Comparison of ENCODE assay signal across 1 cellular context in genomic region chr6:109059591-109060021, GRCh38.
TF ChIP-seq lines count a peak whose summit lies in the region.

No MANE protein-coding gene starts in this region.

TF ChIP-seq in GM23338, 12 proteins besides CTCF, POLR2A, EP300 and RAD21 (continued from another document):
- TF ChIP-seq ZNF462 (CRISPR knock-in tag; IDR thresholded peaks at IDR 0.05) (no peak), ZNF331 (CRISPR knock-in tag; IDR thresholded peaks at IDR 0.05; ENCODE audit: low read depth) (no peak), JUNB (IDR thresholded peaks at IDR 0.05; ENCODE audit: unreplicated experiment) (no peak), POLR2AphosphoS5 (IDR thresholded peaks at IDR 0.05; ENCODE audit: low read depth) (no peak)
